11 cellular contexts compared by ENCODE assay signal in genomic region chr3:129597087-129597791, GRCh38. TPM values are rescaled to one million over a fixed set of nuclear protein-coding genes. Genes with fewer than 3 reads are reported as not detected.
A peak's percentile ranks its signal among the peaks of the same experiment; 100 is the strongest.
DNase-seq lines count a peak whose midpoint lies in the region; ATAC-seq, FAIRE-seq and TF ChIP-seq lines count a peak whose summit lies in the region.
"Had no signal": no experiment of that assay in that cellular context is flagged by ENCODE, and none has a peak within 500 bp of the region (broad histone marks: within the 10 kb centered on the region; RNA-seq: fewer than 3 reads in every experiment).

No MANE protein-coding gene starts in this region.

- H3K9ac ChIP-seq in BLaER1 treated with 17β-estradiol and CSF1 and Interleukin-3, amounts not matched to agents 10 nM and 100 nM: peak overlapping the region; percentile 82 to 95 (median 87)
- peak overlapping the region; percentile 74 for H3K9ac ChIP-seq in NT2/D1 (ENCODE audit: insufficient read length, low read depth)

- no peak for TF ChIP-seq CTCF in pancreas (IDR thresholded peaks at IDR 0.05)
- no peak for TF ChIP-seq CTCF in GM20000 (IDR thresholded peaks at IDR 0.05; ENCODE audit: extremely low read depth, missing control alignments)

- no peaks in the 10 kb centered on the region for H3K27me3 ChIP-seq in BLaER1 treated with 17β-estradiol and CSF1 and Interleukin-3, amounts not matched to agents 10 nM and 100 nM
- H3K27me3 ChIP-seq in NT2/D1 (ENCODE audit: insufficient read depth, insufficient read length): no peaks in the 10 kb centered on the region
- H3K27me3 ChIP-seq in pancreas: no peaks in the 10 kb centered on the region

- H3K4me1 ChIP-seq in BLaER1 treated with 17β-estradiol and CSF1 and Interleukin-3, amounts not matched to agents 10 nM and 100 nM: peaks cover 96 to 100% (median 98%) of the 10 kb centered on the region in 10 experiments
- peaks cover 80% of the 10 kb centered on the region for H3K4me1 ChIP-seq in NT2/D1 (ENCODE audit: insufficient read depth, insufficient read length)
- peaks cover 0 to 3% (median 0%) of the 10 kb centered on the region in 3 donors for H3K4me1 ChIP-seq in pancreas

- ATAC-seq in pancreas: peak in 1 of 4 donors; percentile 3

- H3K36me3 ChIP-seq in BLaER1 treated with 17β-estradiol and CSF1 and Interleukin-3, amounts not matched to agents 10 nM and 100 nM: peaks cover 0 to 51% (median 13%) of the 10 kb centered on the region in 11 experiments; a peak in 14 of 22 replicates
- peaks cover 56% of the 10 kb centered on the region for H3K36me3 ChIP-seq in NT2/D1 (ENCODE audit: insufficient read depth, insufficient read length, low read length)
- H3K36me3 ChIP-seq in pancreas: no peaks in the 10 kb centered on the region
- H3K36me3 ChIP-seq: neutrophil, WERI-Rb-1 had no signal

- peak overlapping the region; percentile 56 to 100 (median 98); a peak in 21 of 22 replicates for H3K27ac ChIP-seq in BLaER1 treated with 17β-estradiol and CSF1 and Interleukin-3, amounts not matched to agents 10 nM and 100 nM
- peak overlapping the region in 3 of 4 donors; percentile 1 to 46 (median 8) for H3K27ac ChIP-seq in pancreas
- H3K27ac ChIP-seq: neutrophil, WERI-Rb-1 had no signal

- DNase-seq in NT2/D1 (ENCODE audit: low read depth, low spot score): no peak
- peak; percentile 59 for DNase-seq in fibroblast of peridontal ligament (ENCODE audit: extremely low read depth)
- no peak for DNase-seq in pancreas
- no peak for DNase-seq in NCI-H2196 treated with DMSO at 0.1 percent for 48 hours (lab: John Stamatoyannopoulos, UW; ENCODE audit: unreplicated experiment)
- DNase-seq in activated CD4-positive, alpha-beta T cell treated with anti-CD3 and anti-CD28 coated beads, Interleukin-2, amount 50 U/mL, for 1 hour: no peak
- no peak for DNase-seq in T-helper 1 cell
- no peak for DNase-seq in GM20000 (ENCODE audit: low spot score)
- DNase-seq: WERI-Rb-1 had no signal

- FAIRE-seq in pancreas (lab: Jason Lieb, UNC): no peak
- FAIRE-seq: bronchial epithelial cell had no signal

- no peaks in the 10 kb centered on the region for H3K9me3 ChIP-seq in BLaER1 treated with 17β-estradiol and CSF1 and Interleukin-3, amounts not matched to agents 10 nM and 100 nM (replicated peaks in 1 of 11)
- H3K9me3 ChIP-seq in NT2/D1 (ENCODE audit: insufficient read depth, low read length) (no peaks in the 10 kb centered on the region), pancreas (no peaks in the 10 kb centered on the region)
- H3K9me3 ChIP-seq: neutrophil had no signal

- intact Hi-C loops in pancreas (cut with DNase I): no loop called here

- peaks cover 10 to 86% (median 52%) of the 10 kb centered on the region in 11 experiments for H4K20me1 ChIP-seq in BLaER1 treated with 17β-estradiol and CSF1 and Interleukin-3, amounts not matched to agents 10 nM and 100 nM

- peak overlapping the region; percentile 27 to 98 (median 52) for H3K4me3 ChIP-seq in BLaER1 treated with 17β-estradiol and CSF1 and Interleukin-3, amounts not matched to agents 10 nM and 100 nM
- no peak overlapping the region for H3K4me3 ChIP-seq in NT2/D1 (ENCODE audit: insufficient read length, low read depth)
- H3K4me3 ChIP-seq in pancreas: no peak overlapping the region

- 72 to 76% methylated on average over 24 of the region's 24 CpGs for whole genome bisulfite sequencing in pancreas, 2 donors

- H3K4me2 ChIP-seq in BLaER1 treated with 17β-estradiol and CSF1 and Interleukin-3, amounts not matched to agents 10 nM and 100 nM: peak overlapping the region; percentile 92 to 100 (median 99)

RNA-seq across cellular contexts. Expression of gene PLXND1, which starts 9.2 kb away (rescaled TPM):
- 10 to 100 TPM; 15.5 to 48.5 (median 21.7) TPM for total RNA-seq in pancreas
- 10 to 100 TPM; 52.5 to 66.2 TPM for polyA plus RNA-seq in pancreas

RNA-seq across cellular contexts. Expression of gene H1-8, which starts 54.3 kb away (rescaled TPM):
- total RNA-seq in pancreas: not detected
- polyA plus RNA-seq in pancreas: not detected
- total RNA-seq: bronchial epithelial cell had no signal

Comparison
In these comparisons a context has a peak if more than half of its experiments do, and no peak if none do; other contexts are left out.
1. H3K4me3 ChIP-seq: peak in BLaER1 treated with 17β-estradiol and CSF1 and Interleukin-3, amounts not matched to agents 10 nM and 100 nM (10 of 10); none in NT2/D1 (single experiment) and pancreas (0 of 4).